Comparison of ENCODE assay signal across 15 cellular contexts in genomic region chr20:4512891-4513550, GRCh38.
DNase-seq lines count a peak whose midpoint lies in the region; ATAC-seq and TF ChIP-seq lines count a peak whose summit lies in the region.
"Had no signal": no experiment of that assay in that cellular context is flagged by ENCODE, and none has a peak within 500 bp of the region (broad histone marks: within the 10 kb centered on the region; RNA-seq: fewer than 3 reads in every experiment).

No MANE protein-coding gene starts in this region.

- ATAC-seq in left colon, result no peak
- no peak for ATAC-seq in gastrocnemius medialis
- ATAC-seq: stimulated activated memory B cell treated with anti-CD40 and anti-IgM and Interleukin-4, amounts not matched to agents 10 μg/mL and 1 μg/mL and 100 μg/mL, for 72 hours had no signal

- H3K9me3 ChIP-seq in gastrocnemius medialis, result no peaks in the 10 kb centered on the region

- H3K4me3 ChIP-seq in gastrocnemius medialis, result no peak overlapping the region

- no peaks in the 10 kb centered on the region for H3K27me3 ChIP-seq in gastrocnemius medialis

- no peak for TF ChIP-seq POLR2A in gastrocnemius medialis (IDR thresholded peaks at IDR 0.05)

- H3K36me3 ChIP-seq in gastrocnemius medialis, result no peaks in the 10 kb centered on the region

- in situ Hi-C loops in gastrocnemius medialis (cut with MboI; ENCODE audit: low sequenced_read_pairs in 4 of 4), result no loop called here

- TF ChIP-seq CTCF in gastrocnemius medialis (IDR thresholded peaks at IDR 0.05 in 4 of 5, conservative IDR thresholded peaks at IDR 0.05 in 1 of 5), result no peak

- intact Hi-C loops in left colon (cut with DNase I, micrococcal nuclease) (no loop called here), gastrocnemius medialis (cut with DNase I; ENCODE audit: low total_unique reads) (no loop called here)

- H3K27ac ChIP-seq in epithelial cell of prostate (peak overlapping the region; percentile 87), gastrocnemius medialis (no peak overlapping the region)

- H3K4me1 ChIP-seq in gastrocnemius medialis, result no peaks in the 10 kb centered on the region

- peak; percentile 70 for DNase-seq in GM03348 (ENCODE audit: low spot score)
- peak; percentile 80 for DNase-seq in RKO (ENCODE audit: low spot score)
- DNase-seq in epithelial cell of prostate (ENCODE audit: low read depth, low spot score), result peak; percentile 75
- DNase-seq in pulmonary artery endothelial cell (ENCODE audit: low read depth, low spot score), result peak; percentile 87
- DNase-seq in activated naive CD4-positive, alpha-beta T cell treated with anti-CD3 and anti-CD28 coated beads, Interleukin-2, amount 50 U/mL, for 16 hours, result no peak
- DNase-seq in left colon, result no peak
- DNase-seq in gastrocnemius medialis, result no peak
- DNase-seq in DMS79 (lab: John Stamatoyannopoulos, UW), result no peak
- DNase-seq: activated CD4-positive, alpha-beta T cell treated with anti-CD3 and anti-CD28 coated beads, Interleukin-2, amount 50 U/mL, for 4 hours; activated naive CD8-positive, alpha-beta T cell treated with anti-CD3 and anti-CD28 coated beads, Interleukin-2, amount 10 ng/mL, durations not matched to agents 7 days and 5 days; H9; NCI-H2029 treated with DMSO at 0.1 percent for 48 hours; SHP77 treated with DMSO at 0.1 percent for 48 hours; stimulated activated CD4-positive, alpha-beta T cell treated with anti-CD3 and anti-CD28 coated beads, Interleukin-12 subunit alpha, Interleukin-12 subunit beta, amount 100 ng/mL, for 4 hours had no signal

Comparison
In these comparisons a context has a peak if more than half of its experiments do, and no peak if none do; other contexts are left out.
1. DNase-seq: peak in GM03348 (single experiment), RKO (single experiment), epithelial cell of prostate (single experiment) and pulmonary artery endothelial cell (single experiment); none in activated naive CD4-positive, alpha-beta T cell treated with anti-CD3 and anti-CD28 coated beads, Interleukin-2, amount 50 U/mL, for 16 hours (single experiment), left colon (0 of 2), gastrocnemius medialis (0 of 2) and DMS79 (single experiment).